In genomic region chr17:65538679-65539529, GRCh38 we compare ENCODE assay signal across 16 cellular contexts. TPM values are rescaled to one million over a fixed set of nuclear protein-coding genes. Genes with fewer than 3 reads are reported as not detected.
DNase-seq lines count a peak whose midpoint lies in the region; ATAC-seq and TF ChIP-seq lines count a peak whose summit lies in the region.
"Had no signal": no experiment of that assay in that cellular context is flagged by ENCODE, and none has a peak within 500 bp of the region (broad histone marks: within the 10 kb centered on the region; RNA-seq: fewer than 3 reads in every experiment).

No MANE protein-coding gene starts in this region.

- H2AFZ ChIP-seq in neuronal stem cell (ENCODE audit: low read length) = no peak overlapping the region

- no peaks in the 10 kb centered on the region for H3K9me3 Mint-ChIP-seq in CD4-positive, alpha-beta T cell
- no peaks in the 10 kb centered on the region for H3K9me3 Mint-ChIP-seq in activated CD4-positive, alpha-beta memory T cell treated with anti-CD3 and anti-CD28 coated beads, Interleukin-2, amount 10 ng/mL, durations not matched to agents 7 days and 5 days
- H3K9me3 Mint-ChIP-seq: activated naive CD8-positive, alpha-beta T cell treated with anti-CD3 and anti-CD28 coated beads, Interleukin-2, amount 10 ng/mL, durations not matched to agents 7 days and 5 days; type B pancreatic cell had no signal

- no peaks in the 10 kb centered on the region for H3K27me3 Mint-ChIP-seq in CD4-positive, alpha-beta T cell
- H3K27me3 Mint-ChIP-seq in activated CD4-positive, alpha-beta memory T cell treated with anti-CD3 and anti-CD28 coated beads, Interleukin-2, amount 10 ng/mL, durations not matched to agents 7 days and 5 days = no peaks in the 10 kb centered on the region
- H3K27me3 Mint-ChIP-seq: type B pancreatic cell had no signal

- BruUV-seq in A673 (replicated peaks; lab: Mats Ljungman, UMichigan) = no TSS peak

- H3K18ac ChIP-seq in neuronal stem cell (ENCODE audit: low read length) = no peak overlapping the region

- H2BK120ac ChIP-seq in neuronal stem cell (ENCODE audit: low read depth, low read length) = no peak overlapping the region

- no peaks in the 10 kb centered on the region for H3K27me3 ChIP-seq in A673 (replicated peaks; ENCODE audit: insufficient read depth, low read depth, low read length, poor library complexity)
- H3K27me3 ChIP-seq in CD4-positive, alpha-beta T cell (ENCODE audit: control insufficient read depth, insufficient read depth, low read length) = no peaks in the 10 kb centered on the region
- H3K27me3 ChIP-seq in iPS-20b (ENCODE audit: insufficient read depth, low read length) = no peaks in the 10 kb centered on the region
- H3K27me3 ChIP-seq in neuronal stem cell (ENCODE audit: control insufficient read depth in 3 of 3, insufficient read depth in 3 of 3, low read depth in 1 of 3, low read length in 3 of 3) = no peaks in the 10 kb centered on the region
- H3K27me3 ChIP-seq: BLaER1 treated with 17β-estradiol and CSF1 and Interleukin-3, amounts not matched to agents 10 nM and 100 nM had no signal

- no peaks in the 10 kb centered on the region for H3K9me3 ChIP-seq in A673 (ENCODE audit: low read depth, low read length, poor library complexity, severe bottlenecking)
- H3K9me3 ChIP-seq in CD4-positive, alpha-beta T cell (ENCODE audit: control insufficient read depth, low read length) = no peaks in the 10 kb centered on the region
- H3K9me3 ChIP-seq in iPS-20b (ENCODE audit: insufficient read depth, low read depth, low read length) = no peaks in the 10 kb centered on the region
- peaks cover 0 to 2% of the 10 kb centered on the region in 2 donors for H3K9me3 ChIP-seq in neuronal stem cell (replicated peaks in 1 of 2; ENCODE audit: control insufficient read depth in 2 of 2, insufficient read depth in 1 of 2, low read depth in 1 of 2, low read length in 2 of 2)
- H3K9me3 ChIP-seq: BLaER1 treated with 17β-estradiol and CSF1 and Interleukin-3, amounts not matched to agents 10 nM and 100 nM had no signal

- peak overlapping the region; percentile 89 for H3K27ac Mint-ChIP-seq in CD4-positive, alpha-beta T cell
- no peak overlapping the region for H3K27ac Mint-ChIP-seq in activated CD4-positive, alpha-beta memory T cell treated with anti-CD3 and anti-CD28 coated beads, Interleukin-2, amount 10 ng/mL, durations not matched to agents 7 days and 5 days
- H3K27ac Mint-ChIP-seq: type B pancreatic cell had no signal

- H2BK5ac ChIP-seq in neuronal stem cell (ENCODE audit: low read length) = no peak overlapping the region

- H2BK15ac ChIP-seq in neuronal stem cell (ENCODE audit: low read length) = no peak overlapping the region

- H4K91ac ChIP-seq in neuronal stem cell (ENCODE audit: low read depth, low read length, poor library complexity) = no peak overlapping the region

- intact Hi-C loops in A673 (cut with micrococcal nuclease; ENCODE audit: unreplicated experiment) = no loop called here
- intact Hi-C loops in CD4-positive, alpha-beta T cell (cut with DNase I, micrococcal nuclease) = loop anchor here (1.0 to 2.0 kb wide), 2 partner anchors 18 kb away; no protein-coding TSS in a partner anchor

- TF ChIP-seq CTCF in A673 (conservative IDR thresholded peaks at IDR 0.05; ENCODE audit: low read depth, low read length) = no peak
- TF ChIP-seq CTCF in CD4-positive, alpha-beta T cell (IDR thresholded peaks at IDR 0.05) = no peak

- H3K4me3 ChIP-seq in A673 (ENCODE audit: low read depth, low read length, poor library complexity, severe bottlenecking) (no peak overlapping the region), iPS-20b (ENCODE audit: low read length) (peak overlapping the region; percentile 9; the same call in 1 of the 2 replicates), neuronal stem cell (ENCODE audit: low read length in 2 of 2) (no peak overlapping the region)
- H3K4me3 ChIP-seq: BLaER1 treated with 17β-estradiol and CSF1 and Interleukin-3, amounts not matched to agents 10 nM and 100 nM had no signal

- H3K36me3 ChIP-seq in A673 (ENCODE audit: insufficient read depth, low read length, poor library complexity, severe bottlenecking) = peaks cover 6% of the 10 kb centered on the region
- H3K36me3 ChIP-seq in iPS-20b (ENCODE audit: insufficient read depth, low read depth, low read length) = peaks cover 95% of the 10 kb centered on the region
- H3K36me3 ChIP-seq in neuronal stem cell (replicated peaks in 1 of 2; ENCODE audit: control insufficient read depth in 2 of 2, insufficient read depth in 2 of 2, low read length in 2 of 2) = peaks cover 19 to 98% of the 10 kb centered on the region in 2 donors

- H2AK5ac ChIP-seq in neuronal stem cell (ENCODE audit: low read depth, low read length) = no peak overlapping the region

- H3K14ac ChIP-seq in neuronal stem cell (ENCODE audit: low read length) = no peak overlapping the region

- H3K4me1 ChIP-seq in A673 (ENCODE audit: insufficient read depth, low read length, poor library complexity, severe bottlenecking) (peaks cover 16% of the 10 kb centered on the region), iPS-20b (ENCODE audit: insufficient read depth, low read length) (peaks cover 24% of the 10 kb centered on the region), neuronal stem cell (ENCODE audit: control insufficient read depth in 2 of 2, insufficient read depth in 1 of 2, low read depth in 1 of 2, low read length in 2 of 2) (peaks cover 13% of the 10 kb centered on the region in 2 donors)

- peaks cover 65% of the 10 kb centered on the region for H3K4me1 Mint-ChIP-seq in CD4-positive, alpha-beta T cell (ENCODE audit: low read depth)
- no peaks in the 10 kb centered on the region for H3K4me1 Mint-ChIP-seq in activated CD4-positive, alpha-beta memory T cell treated with anti-CD3 and anti-CD28 coated beads, Interleukin-2, amount 10 ng/mL, durations not matched to agents 7 days and 5 days

- WGBS in neuronal stem cell (ENCODE audit: extremely low coverage in 2 of 2, insufficient read length in 2 of 2, insufficient replicate concordance in 1 of 2), 2 donors = no CpG with 5 or more reads among the region's 12 CpGs

- no peak overlapping the region for H3K4me2 ChIP-seq in neuronal stem cell (ENCODE audit: insufficient read depth, low read length, poor library complexity, severe bottlenecking)
- H3K4me2 ChIP-seq: BLaER1 treated with 17β-estradiol and CSF1 and Interleukin-3, amounts not matched to agents 10 nM and 100 nM had no signal

- H3K9ac ChIP-seq in iPS-20b (ENCODE audit: low read depth, low read length) (no peak overlapping the region), neuronal stem cell (ENCODE audit: low read depth, low read length, poor library complexity) (no peak overlapping the region)
- H3K9ac ChIP-seq: BLaER1 treated with 17β-estradiol and CSF1 and Interleukin-3, amounts not matched to agents 10 nM and 100 nM had no signal

- no peak overlapping the region for H3K4ac ChIP-seq in neuronal stem cell (ENCODE audit: low read length)

- peak; percentile 19 for ATAC-seq in CD4-positive, alpha-beta T cell (ENCODE audit: poor library complexity)

- H3K23ac ChIP-seq in neuronal stem cell (ENCODE audit: low read depth, low read length, poor library complexity) = no peak overlapping the region

- CTCF ChIA-PET in A673 (lab: Charles Lee) = interaction anchor here (0.6 kb wide), 2 partner anchors 16 to 253 kb away, joined by 3 to 8 read pairs; no protein-coding TSS in a partner anchor
- CTCF ChIA-PET in CD4-positive, alpha-beta T cell (lab: Charles Lee) = interaction anchor here (3.3 kb wide), 1 partner anchor 18 kb away, joined by 17 read pairs; no protein-coding TSS in a partner anchor
- CTCF ChIA-PET in activated CD4-positive, alpha-beta memory T cell treated with anti-CD3 and anti-CD28 coated beads, Interleukin-2, amount 10 ng/mL, durations not matched to agents 7 days and 5 days (lab: Charles Lee) = interaction anchor here (1.4 kb wide), 1 partner anchor 17 kb away, joined by 4 read pairs; no protein-coding TSS in a partner anchor

- peak overlapping the region; percentile 83 for H3K4me3 Mint-ChIP-seq in CD4-positive, alpha-beta T cell
- peak overlapping the region; percentile 67 for H3K4me3 Mint-ChIP-seq in activated CD4-positive, alpha-beta memory T cell treated with anti-CD3 and anti-CD28 coated beads, Interleukin-2, amount 10 ng/mL, durations not matched to agents 7 days and 5 days
- H3K4me3 Mint-ChIP-seq: activated naive CD8-positive, alpha-beta T cell treated with anti-CD3 and anti-CD28 coated beads, Interleukin-2, amount 10 ng/mL, durations not matched to agents 7 days and 5 days; type B pancreatic cell had no signal

- H3K79me1 ChIP-seq in neuronal stem cell (ENCODE audit: low read depth, low read length) = no peaks in the 10 kb centered on the region

- H3K27ac ChIP-seq in A673 (ENCODE audit: low read depth, low read length, poor library complexity, severe bottlenecking) = peak overlapping the region; percentile 12
- no peak overlapping the region for H3K27ac ChIP-seq in CD4-positive, alpha-beta T cell (ENCODE audit: low read depth, low read length)
- H3K27ac ChIP-seq in iPS-20b (ENCODE audit: low read length) = no peak overlapping the region
- H3K27ac ChIP-seq in neuronal stem cell (replicated peaks; ENCODE audit: low read length) = no peak overlapping the region
- H3K27ac ChIP-seq: BLaER1 treated with 17β-estradiol and CSF1 and Interleukin-3, amounts not matched to agents 10 nM and 100 nM; epithelial cell of prostate had no signal

- POLR2A ChIA-PET in A673 (lab: Charles Lee; ENCODE audit: low non-redundant PET) = no interaction called here
- POLR2A ChIA-PET in CD4-positive, alpha-beta T cell (lab: Charles Lee) = interaction anchor here (1.3 to 3.3 kb wide), 6 partner anchors 8 to 45 kb away, joined by 3 to 21 read pairs (median 5); no protein-coding TSS in a partner anchor
- POLR2A ChIA-PET in activated CD4-positive, alpha-beta memory T cell treated with anti-CD3 and anti-CD28 coated beads, Interleukin-2, amount 10 ng/mL, durations not matched to agents 7 days and 5 days (lab: Charles Lee) = interaction anchor here (0.6 kb wide), 1 partner anchor 20 kb away, joined by 3 read pairs; no protein-coding TSS in a partner anchor

- DNase-seq in A673 (ENCODE audit: low spot score) (peak; percentile 66), NCI-H748 treated with DMSO at 0.1 percent for 48 hours (lab: John Stamatoyannopoulos, UW) (no peak), retina (no peak), NAMALWA (ENCODE audit: low spot score) (no peak), neuronal stem cell (ENCODE audit: low spot score) (no peak)
- DNase-seq in CD4-positive, alpha-beta T cell = no peak
- DNase-seq in activated CD4-positive, alpha-beta memory T cell treated with anti-CD3 and anti-CD28 coated beads, Interleukin-2, amount 10 ng/mL, durations not matched to agents 7 days and 5 days = no peak
- DNase-seq: activated naive CD8-positive, alpha-beta T cell treated with anti-CD3 and anti-CD28 coated beads, Interleukin-2, amount 10 ng/mL, durations not matched to agents 7 days and 5 days; cerebellar nuclear complex; kidney glomerular epithelial cell; NCI-H2029; NCI-H774 had no signal

- H3K36me3 Mint-ChIP-seq in CD4-positive, alpha-beta T cell (ENCODE audit: low read depth) = peaks cover 96% of the 10 kb centered on the region
- H3K36me3 Mint-ChIP-seq in activated CD4-positive, alpha-beta memory T cell treated with anti-CD3 and anti-CD28 coated beads, Interleukin-2, amount 10 ng/mL, durations not matched to agents 7 days and 5 days (ENCODE audit: low read depth) = peaks cover 12% of the 10 kb centered on the region

- no peak overlapping the region for H4K8ac ChIP-seq in neuronal stem cell (ENCODE audit: low read depth, low read length)

- H2BK12ac ChIP-seq in neuronal stem cell (ENCODE audit: low read length) = no peak overlapping the region

RNA-seq across cellular contexts. Expression of gene AXIN2, which starts 22.5 kb away (rescaled TPM):
- total RNA-seq in A673 (2021) = 10.7 and 15.2 TPM in 2 replicates
- total RNA-seq in CD4-positive, alpha-beta T cell = 10 to 100 TPM; 47.9 to 49.8 TPM
- total RNA-seq in activated CD4-positive, alpha-beta memory T cell treated with anti-CD3 and anti-CD28 coated beads, Interleukin-2, amount 10 ng/mL, durations not matched to agents 7 days and 5 days = 1 to 10 TPM; 3.5 to 4.3 TPM
- polyA plus RNA-seq in neuronal stem cell (2013, experiment 1 of 2) = 7.2 TPM
- 7.1 TPM for polyA plus RNA-seq in neuronal stem cell (2013, experiment 2 of 2)
